8 cellular contexts compared by ENCODE assay signal in the genomic region with DNA sequence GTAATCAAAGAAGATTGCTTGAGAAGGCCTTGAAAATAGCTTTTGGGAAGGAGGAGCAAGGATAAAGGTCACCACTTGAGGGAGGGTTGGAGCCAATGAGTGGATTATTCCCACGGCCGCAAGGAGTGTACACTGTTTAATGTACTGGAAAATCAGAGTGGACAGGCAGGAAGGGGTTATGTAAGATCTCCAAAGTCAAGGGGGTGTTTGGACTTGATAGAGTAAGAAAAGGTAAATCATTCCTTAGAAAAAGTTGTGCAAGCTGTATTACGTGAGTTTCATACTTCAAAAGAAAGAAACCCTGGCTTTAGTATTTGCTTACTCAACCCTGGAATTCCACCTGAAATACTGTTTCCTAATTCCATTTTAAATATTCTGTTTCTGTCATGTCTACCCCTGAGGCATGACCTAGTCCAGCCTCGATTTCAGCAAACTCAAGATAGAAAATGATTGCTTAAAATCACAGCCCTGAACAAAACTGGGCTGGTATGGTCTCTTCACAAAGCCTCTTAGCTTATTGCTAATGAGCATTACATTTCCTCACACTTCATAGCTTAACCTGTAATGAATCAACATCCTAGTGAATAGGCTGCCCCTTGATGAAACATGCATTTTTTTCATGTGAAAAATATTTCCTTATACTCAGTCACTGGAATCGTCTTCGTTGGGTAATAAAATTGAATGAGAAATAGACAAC. TPM values are rescaled to one million over a fixed set of nuclear protein-coding genes. Genes with fewer than 3 reads are reported as not detected.
DNase-seq lines count a peak whose midpoint lies in the region; ATAC-seq and TF ChIP-seq lines count a peak whose summit lies in the region.

No MANE protein-coding gene starts in this region.

- TF ChIP-seq RAD21 in SK-N-SH (IDR thresholded peaks at IDR 0.05; ENCODE audit: low read length), result peak; percentile 18; the same call in 1 of the 2 replicates

- CTCF ChIA-PET in SK-N-SH (lab: Yijun Ruan, JAX), result interaction anchor here (0.7 to 2.7 kb wide), 14 partner anchors 10 to 98 kb away, joined by 3 to 15 read pairs (median 4); no protein-coding TSS in a partner anchor

- peak overlapping the region; percentile 82 for H3K27ac Mint-ChIP-seq in activated T-cell treated with anti-CD3 and anti-CD28 coated beads, Interleukin-2, amount 50 U/mL, for 24 hours

- H3K27me3 Mint-ChIP-seq in activated T-cell treated with anti-CD3 and anti-CD28 coated beads, Interleukin-2, amount 50 U/mL, for 24 hours, result no peaks in the 10 kb centered on the region

- no peaks in the 10 kb centered on the region for H3K9me3 ChIP-seq in SK-N-SH

- H3K27ac ChIP-seq in SK-N-SH (ENCODE audit: low read depth in 2 of 2, low read length in 1 of 2), result peak overlapping the region; percentile 54 to 58; a peak in 3 of 4 replicates

- no peaks in the 10 kb centered on the region; the same call in 1 of the 2 replicates for H3K79me2 ChIP-seq in SK-N-SH (ENCODE audit: insufficient read depth)

- POLR2A ChIA-PET in SK-N-SH (lab: Yijun Ruan, JAX), result no interaction called here

- H3K4me3 ChIP-seq in SK-N-SH (ENCODE audit: low read depth in 2 of 2, low read length in 1 of 2) (peak overlapping the region; percentile 89 to 97), foreskin fibroblast (ENCODE audit: low read depth in 1 of 2, low read length in 2 of 2) (peak overlapping the region; percentile 76 to 77), retinal pigment epithelial cell (ENCODE audit: low read length) (peak overlapping the region; percentile 71)

- no peak for TF ChIP-seq EP300 in SK-N-SH (IDR thresholded peaks at IDR 0.05; ENCODE audit: borderline replicate concordance in 1 of 2, low read depth in 1 of 2, low read length in 1 of 2)

- H4K20me1 ChIP-seq in SK-N-SH (ENCODE audit: insufficient read depth), result no peaks in the 10 kb centered on the region

- peak overlapping the region; percentile 62; the same call in 1 of the 2 replicates for H3K9ac ChIP-seq in SK-N-SH

- TF ChIP-seq CTCF in SK-N-SH (IDR thresholded peaks at IDR 0.05) (peak; percentile 16; the same call in 1 of the 2 replicates), foreskin fibroblast (IDR thresholded peaks at IDR 0.05; ENCODE audit: low read depth, low read length) (no peak), retinal pigment epithelial cell (conservative IDR thresholded peaks at IDR 0.05; ENCODE audit: low read depth, low read length) (peak; percentile 21)

- no peaks in the 10 kb centered on the region for H3K36me3 ChIP-seq in SK-N-SH (replicated peaks in 1 of 2; ENCODE audit: control insufficient read depth in 1 of 2, insufficient read depth in 2 of 2, low read length in 1 of 2)

- 6% methylated on average over 6 of the region's 6 CpGs for WGBS in SK-N-SH (ENCODE audit: low lambda C conversion rate)

- H3K9me3 Mint-ChIP-seq in activated T-cell treated with anti-CD3 and anti-CD28 coated beads, Interleukin-2, amount 50 U/mL, for 24 hours, result no peaks in the 10 kb centered on the region

- H3K4me1 Mint-ChIP-seq in activated T-cell treated with anti-CD3 and anti-CD28 coated beads, Interleukin-2, amount 50 U/mL, for 24 hours (ENCODE audit: low read depth), result peaks cover 62% of the 10 kb centered on the region

- peak overlapping the region; percentile 100 for H3K4me2 ChIP-seq in SK-N-SH

- H3K27me3 ChIP-seq in SK-N-SH (ENCODE audit: insufficient read depth), result no peaks in the 10 kb centered on the region

- peaks cover 0 to 12% of the 10 kb centered on the region in 2 experiments; a peak in 3 of 4 replicates for H3K4me1 ChIP-seq in SK-N-SH (ENCODE audit: control insufficient read depth in 1 of 2, insufficient read depth in 2 of 2, low read depth in 1 of 2, low read length in 1 of 2)

- no peak for DNase-seq in activated T-cell treated with anti-CD3 and anti-CD28 coated beads, Interleukin-2, amount 50 U/mL, for 24 hours
- no peak for DNase-seq in activated T-cell treated with anti-CD3 and anti-CD28 coated beads, Interleukin-2, amount 50 U/mL, for 48 hours
- DNase-seq in SK-N-SH (peak; percentile 59), foreskin fibroblast (peak; percentile 21 to 47), retinal pigment epithelial cell (ENCODE audit: low read depth) (no peak), cortex of kidney (lab: John Stamatoyannopoulos, UW) (no peak), globus pallidus (ENCODE audit: low spot score) (no peak)

- peaks cover 5% of the 10 kb centered on the region for H3K36me3 Mint-ChIP-seq in activated T-cell treated with anti-CD3 and anti-CD28 coated beads, Interleukin-2, amount 50 U/mL, for 24 hours (ENCODE audit: low read depth)

- H3F3A ChIP-seq in SK-N-SH (replicated peaks; ENCODE audit: insufficient read depth), result peaks cover 19% of the 10 kb centered on the region

- no peaks in the 10 kb centered on the region for H3K9me2 ChIP-seq in SK-N-SH

- H3K4me3 Mint-ChIP-seq in activated T-cell treated with anti-CD3 and anti-CD28 coated beads, Interleukin-2, amount 50 U/mL, for 24 hours, result peak overlapping the region; percentile 92

- no peak for ATAC-seq in GM18907 (IDR thresholded peaks at IDR 0.05; ENCODE audit: unreplicated experiment)

- H2AFZ ChIP-seq in SK-N-SH (ENCODE audit: low read depth), result peak overlapping the region; percentile 99; the same call in 1 of the 2 replicates

TF ChIP-seq in SK-N-SH, 30 proteins besides CTCF, POLR2A, EP300 and RAD21:
- TF ChIP-seq, protein P1, sequence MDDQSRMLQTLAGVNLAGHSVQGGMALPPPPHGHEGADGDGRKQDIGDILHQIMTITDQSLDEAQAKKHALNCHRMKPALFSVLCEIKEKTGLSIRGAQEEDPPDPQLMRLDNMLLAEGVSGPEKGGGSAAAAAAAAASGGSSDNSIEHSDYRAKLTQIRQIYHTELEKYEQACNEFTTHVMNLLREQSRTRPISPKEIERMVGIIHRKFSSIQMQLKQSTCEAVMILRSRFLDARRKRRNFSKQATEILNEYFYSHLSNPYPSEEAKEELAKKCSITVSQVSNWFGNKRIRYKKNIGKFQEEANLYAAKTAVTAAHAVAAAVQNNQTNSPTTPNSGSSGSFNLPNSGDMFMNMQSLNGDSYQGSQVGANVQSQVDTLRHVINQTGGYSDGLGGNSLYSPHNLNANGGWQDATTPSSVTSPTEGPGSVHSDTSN (IDR thresholded peaks at IDR 0.05), result peak; percentile 57
- TF ChIP-seq RCOR1 (IDR thresholded peaks at IDR 0.05; ENCODE audit: low read length) (no peak), TCF12 (IDR thresholded peaks at IDR 0.05) (peak; percentile 76)
TF ChIP-seq in SK-N-SH: peak in this region for 2.

RNA-seq across cellular contexts. Expression of a gene that starts 1.1 kb away (rescaled TPM):
- polyA plus RNA-seq in SK-N-SH (2012; rRNA removed), result 2.5 and 3.5 TPM in 2 replicates
- polyA plus RNA-seq in SK-N-SH (2012; cell fraction: cytosol; rRNA removed), result 3.5 and 3.7 TPM in 2 replicates
- polyA plus RNA-seq in SK-N-SH (2012; cell fraction: nucleus; rRNA removed), result 1.6 and 4.0 TPM in 2 replicates

Comparison
In these comparisons a context has a peak if more than half of its experiments do, and no peak if none do; other contexts are left out.
1. DNase-seq: peak in SK-N-SH (single experiment) and foreskin fibroblast (2 of 2); none in activated T-cell treated with anti-CD3 and anti-CD28 coated beads, Interleukin-2, amount 50 U/mL, for 24 hours (single experiment), activated T-cell treated with anti-CD3 and anti-CD28 coated beads, Interleukin-2, amount 50 U/mL, for 48 hours (0 of 2), retinal pigment epithelial cell (single experiment), cortex of kidney (single experiment) and globus pallidus (single experiment).
2. Peak in every context shown above with its lines, with median percentiles within 50 percentile points of each other: H3K4me3 ChIP-seq.